Comparison of ENCODE assay signal across 21 cellular contexts in the genomic region with DNA sequence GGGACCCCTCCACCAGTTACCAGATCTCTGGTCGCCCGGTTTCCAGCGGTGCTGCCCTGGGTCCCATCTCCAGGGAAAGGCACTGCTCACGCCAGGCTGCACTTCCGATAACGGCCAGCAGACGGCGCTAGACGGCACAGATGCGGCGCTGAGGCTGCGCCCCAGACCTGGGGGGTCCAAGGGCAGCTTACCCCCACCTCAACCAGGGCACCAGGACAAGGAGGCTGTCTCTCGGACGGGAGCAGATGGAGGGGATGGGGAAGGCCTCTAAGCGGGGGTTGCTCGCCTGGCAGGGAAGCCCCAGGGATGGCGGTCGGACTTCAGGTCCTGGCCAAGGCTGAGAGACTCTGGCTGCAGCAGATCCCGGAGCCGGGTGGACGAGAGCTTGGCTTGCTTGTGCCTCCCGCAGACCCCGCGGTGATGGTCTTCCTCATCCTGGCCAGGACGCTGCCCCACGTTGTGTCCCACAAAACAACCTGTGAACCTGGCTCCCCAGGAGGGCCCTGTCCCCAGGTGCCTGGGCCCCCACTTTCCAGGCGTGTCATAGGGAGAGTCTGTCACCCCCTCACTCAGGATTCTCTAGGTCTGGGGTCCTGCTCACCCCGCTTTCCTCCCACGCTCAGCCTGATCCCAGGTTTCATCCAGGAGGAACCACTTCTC. TPM values are rescaled to one million over a fixed set of nuclear protein-coding genes. Genes with fewer than 3 reads are reported as not detected.
A peak's percentile ranks its signal among the peaks of the same experiment; 100 is the strongest.
DNase-seq lines count a peak whose midpoint lies in the region; ATAC-seq and TF ChIP-seq lines count a peak whose summit lies in the region.
"Had no signal": no experiment of that assay in that cellular context is flagged by ENCODE, and none has a peak within 500 bp of the region (broad histone marks: within the 10 kb centered on the region; RNA-seq: fewer than 3 reads in every experiment).

No MANE protein-coding gene starts in this region.

- H3K36me3 Mint-ChIP-seq in progenitor cell of endocrine pancreas (ENCODE audit: insufficient read depth), result peaks cover 2% of the 10 kb centered on the region

- no peak overlapping the region for H3K4me3 Mint-ChIP-seq in progenitor cell of endocrine pancreas (ENCODE audit: low read depth)

- in situ Hi-C loops in transverse colon (cut with MboI; ENCODE audit: low pct_ligation_motif_present in 1 of 4, low pct_unique_long_range_greater_than_20kb in 1 of 4, low sequenced_read_pairs in 3 of 4), result no loop called here

- H3K27ac ChIP-seq in heart right ventricle, result no peak overlapping the region
- no peak overlapping the region for H3K27ac ChIP-seq in PC-3 (ENCODE audit: low read length)
- no peak overlapping the region for H3K27ac ChIP-seq in transverse colon
- H3K27ac ChIP-seq: GM23248, tibial nerve had no signal

- H3K4me3 ChIP-seq in heart right ventricle, result no peak overlapping the region
- H3K4me3 ChIP-seq in PC-3 (ENCODE audit: low read length), result no peak overlapping the region
- no peak overlapping the region for H3K4me3 ChIP-seq in fibroblast of pulmonary artery (replicated peaks; ENCODE audit: low read depth, low read length)
- no peak overlapping the region for H3K4me3 ChIP-seq in transverse colon
- H3K4me3 ChIP-seq: GM23248, tibial nerve had no signal

- POLR2A ChIA-PET in PC-3 (lab: Charles Lee; ENCODE audit: unreplicated experiment), result no interaction called here

- H3K27ac Mint-ChIP-seq in progenitor cell of endocrine pancreas, result no peak overlapping the region

- CTCF ChIA-PET in PC-3 (lab: Charles Lee), result no interaction called here

- no peak for TF ChIP-seq POLR2A in transverse colon (IDR thresholded peaks at IDR 0.05)

- H3K4me2 ChIP-seq in PC-3 (ENCODE audit: low read length), result no peak overlapping the region

- BruUV-seq in PC-3 (replicated peaks; lab: Mats Ljungman, UMichigan), result no TSS peak

- no peaks in the 10 kb centered on the region for H3K4me1 Mint-ChIP-seq in progenitor cell of endocrine pancreas (ENCODE audit: low read depth)

- H3K79me2 ChIP-seq in PC-3 (ENCODE audit: low read length), result no peaks in the 10 kb centered on the region

- no peaks in the 10 kb centered on the region for H3K36me3 ChIP-seq in heart right ventricle
- H3K36me3 ChIP-seq in PC-3 (ENCODE audit: low read depth, low read length), result no peaks in the 10 kb centered on the region
- H3K36me3 ChIP-seq in transverse colon, result no peaks in the 10 kb centered on the region
- H3K36me3 ChIP-seq: tibial nerve had no signal

- no peaks in the 10 kb centered on the region for H3K9me2 ChIP-seq in PC-3 (replicated peaks; ENCODE audit: low read length)

- no peaks in the 10 kb centered on the region for H3K4me1 ChIP-seq in heart right ventricle
- no peaks in the 10 kb centered on the region for H3K4me1 ChIP-seq in PC-3 (ENCODE audit: insufficient read depth, low read length)
- H3K4me1 ChIP-seq in transverse colon, result no peaks in the 10 kb centered on the region
- H3K4me1 ChIP-seq: tibial nerve had no signal

- H3K9me3 Mint-ChIP-seq in progenitor cell of endocrine pancreas (ENCODE audit: low read depth), result peaks cover 36% of the 10 kb centered on the region

- WGBS in heart right ventricle, 2 donors, result 60 to 63% methylated on average over 29 of the region's 29 CpGs
- WGBS in transverse colon (ENCODE audit: low coverage in 1 of 2), 2 donors, result 40 to 81% methylated on average over 1 to 27 of the region's 29 CpGs

- DNase-seq in heart right ventricle (no peak), left cardiac atrium (no peak), PC-3 (no peak), fibroblast of pulmonary artery (ENCODE audit: low read depth) (no peak), transverse colon (no peak), medulla oblongata (ENCODE audit: extremely low spot score) (no peak), progenitor cell of endocrine pancreas (ENCODE audit: low spot score, unreplicated experiment) (no peak), anterior cingulate cortex (lab: John Stamatoyannopoulos, UW) (no peak)
- DNase-seq: ACHN; activated naive CD4-positive, alpha-beta T cell treated with anti-CD3 and anti-CD28 coated beads, Interleukin-2, amount 50 U/mL, for 16 hours; central memory CD4-positive, alpha-beta T cell; DMS153; GM23248; mesendoderm; NCI-H2029 treated with DMSO at 0.1 percent for 48 hours; SHP77 treated with DMSO at 0.1 percent for 48 hours; stimulated activated CD4-positive, alpha-beta T cell treated with anti-CD3 and anti-CD28 coated beads, Interleukin-12 subunit alpha, Interleukin-12 subunit beta, amount 100 ng/mL, for 4 hours had no signal

- H3K9me3 ChIP-seq in heart right ventricle, result peaks cover 0 to 42% (median 0%) of the 10 kb centered on the region in 11 donors
- no peaks in the 10 kb centered on the region for H3K9me3 ChIP-seq in PC-3 (ENCODE audit: low read length)
- no peaks in the 10 kb centered on the region for H3K9me3 ChIP-seq in transverse colon

- H3K27me3 ChIP-seq in heart right ventricle (peaks cover 0 to 29% (median 4%) of the 10 kb centered on the region in 7 donors), PC-3 (ENCODE audit: low read length) (no peaks in the 10 kb centered on the region), transverse colon (no peaks in the 10 kb centered on the region)
- H3K27me3 ChIP-seq: tibial nerve had no signal

- intact Hi-C loops in heart right ventricle (cut with DNase I) (no loop called here), left cardiac atrium (cut with DNase I) (no loop called here), PC-3 (cut with micrococcal nuclease) (no loop called here), transverse colon (cut with DNase I; ENCODE audit: low total_unique reads) (no loop called here)

- no peaks in the 10 kb centered on the region for H4K20me1 ChIP-seq in PC-3 (ENCODE audit: low read length)

- TF ChIP-seq EP300 in transverse colon (IDR thresholded peaks at IDR 0.05; ENCODE audit: low read depth), result no peak

- ATAC-seq in heart right ventricle (no peak), left cardiac atrium (no peak), PC-3 (no peak)

- no peak overlapping the region for H3K9ac ChIP-seq in PC-3 (ENCODE audit: low read length)
- H3K9ac ChIP-seq: GM23248 had no signal

- peak in 8 of 9 donors; percentile 25 to 48 (median 38) for TF ChIP-seq CTCF in heart right ventricle (IDR thresholded peaks at IDR 0.05)
- TF ChIP-seq CTCF in PC-3 (conservative IDR thresholded peaks at IDR 0.05; ENCODE audit: low read depth, low read length), result peak; percentile 32; the same call in 1 of the 2 replicates
- peak; percentile 4 for TF ChIP-seq CTCF in fibroblast of pulmonary artery (IDR thresholded peaks at IDR 0.05; ENCODE audit: low read length, missing control alignments)
- peak in 3 of 5 experiments; percentile 19 to 24 (median 24) for TF ChIP-seq CTCF in transverse colon (IDR thresholded peaks at IDR 0.05)
- TF ChIP-seq CTCF in progenitor cell of endocrine pancreas (IDR thresholded peaks at IDR 0.05; ENCODE audit: unreplicated experiment), result no peak

- H3F3A ChIP-seq in PC-3 (ENCODE audit: low read length, unreplicated experiment), result no peaks in the 10 kb centered on the region

- H2AFZ ChIP-seq in PC-3 (ENCODE audit: low read length), result no peak overlapping the region
- H2AFZ ChIP-seq: GM23248 had no signal

- no peaks in the 10 kb centered on the region for H3K27me3 Mint-ChIP-seq in progenitor cell of endocrine pancreas

RNA-seq across cellular contexts. Expression of a gene that starts 23.9 kb away (rescaled TPM):
- total RNA-seq in heart right ventricle, result not detected
- not detected for polyA plus RNA-seq in heart right ventricle
- not detected for total RNA-seq in left cardiac atrium
- total RNA-seq in PC-3 (2014; rRNA removed), result 0.06 TPM in 1 of 2 replicates, not detected in the other
- not detected for total RNA-seq in transverse colon
- total RNA-seq in progenitor cell of endocrine pancreas, result not detected in 2 replicates
- total RNA-seq: GM23248, LHCN-M2, omental fat pad, tibial nerve had no signal
- polyA plus RNA-seq: esophagus, GM23248 had no signal
